Comparison of ENCODE assay signal across 8 cellular contexts in the genomic region with DNA sequence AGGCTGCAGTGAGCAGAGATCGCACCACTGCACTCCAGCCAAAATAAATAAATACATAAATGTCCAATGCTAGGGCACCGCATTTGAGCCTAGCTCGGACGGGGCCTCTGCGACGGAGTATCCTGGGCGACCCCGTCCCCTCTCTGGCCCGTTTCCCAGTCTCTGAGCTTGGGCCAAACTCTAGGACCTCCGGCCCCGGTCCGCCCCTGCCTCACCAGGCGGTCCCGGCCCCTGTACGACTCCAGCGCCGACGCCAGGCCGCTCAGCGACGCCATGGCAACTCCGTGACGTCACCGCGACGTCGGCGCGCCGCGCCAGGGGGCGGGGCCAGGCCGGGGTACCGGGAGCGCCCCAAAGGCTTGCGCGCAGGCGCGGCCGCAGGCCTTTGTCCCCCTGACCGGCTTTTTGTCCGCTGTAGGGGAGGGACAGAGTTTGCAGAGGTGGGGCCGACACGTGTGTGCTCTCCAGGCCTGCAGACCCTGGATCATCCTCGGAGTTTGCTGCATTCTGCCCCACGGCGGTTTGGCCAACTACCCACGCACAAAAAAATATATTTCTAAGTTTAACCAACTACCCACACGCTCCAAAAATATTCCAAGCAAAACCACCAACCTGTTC.
DNase-seq lines count a peak whose midpoint lies in the region; ATAC-seq lines count a peak whose summit lies in the region.

Gene PEX11G, minus strand, starts transcription at position 300 of the 618 bp plus-strand sequence. Its CDS starts 25 bp downstream, at position 275.

- peak; percentile 64 for ATAC-seq in HG03097 (IDR thresholded peaks at IDR 0.05; ENCODE audit: low FRiP score, unreplicated experiment)

- DNase-seq in GM03348 (ENCODE audit: low spot score), result peak; percentile 100
- peak; percentile 6 for DNase-seq in NCI-H526 treated with DMSO at 0.1 percent for 48 hours (lab: John Stamatoyannopoulos, UW)
- DNase-seq in activated CD8-positive, alpha-beta memory T cell treated with anti-CD3 and anti-CD28 coated beads for 24 hours, result peak; percentile 98
- peak; percentile 87 for DNase-seq in effector CD8-positive, alpha-beta T cell (lab: John Stamatoyannopoulos, UW)
- DNase-seq in medulla oblongata (ENCODE audit: extremely low spot score), result peak; percentile 93
- peak; percentile 80 to 85 (median 81) for DNase-seq in stimulated activated CD4-positive, alpha-beta T cell treated with anti-CD3 and anti-CD28 coated beads, TNF-alpha, amount 100 ng/mL, for 4 hours (ENCODE audit: low read depth in 3 of 3)
- DNase-seq in NK-92 treated with Interleukin-12 subunit alpha and Interleukin-12 subunit beta, amount 100 ng/mL, for 24 hours (lab: John Stamatoyannopoulos, UW), result no peak
